Comparison of ENCODE assay signal across 8 cellular contexts in the genomic region with DNA sequence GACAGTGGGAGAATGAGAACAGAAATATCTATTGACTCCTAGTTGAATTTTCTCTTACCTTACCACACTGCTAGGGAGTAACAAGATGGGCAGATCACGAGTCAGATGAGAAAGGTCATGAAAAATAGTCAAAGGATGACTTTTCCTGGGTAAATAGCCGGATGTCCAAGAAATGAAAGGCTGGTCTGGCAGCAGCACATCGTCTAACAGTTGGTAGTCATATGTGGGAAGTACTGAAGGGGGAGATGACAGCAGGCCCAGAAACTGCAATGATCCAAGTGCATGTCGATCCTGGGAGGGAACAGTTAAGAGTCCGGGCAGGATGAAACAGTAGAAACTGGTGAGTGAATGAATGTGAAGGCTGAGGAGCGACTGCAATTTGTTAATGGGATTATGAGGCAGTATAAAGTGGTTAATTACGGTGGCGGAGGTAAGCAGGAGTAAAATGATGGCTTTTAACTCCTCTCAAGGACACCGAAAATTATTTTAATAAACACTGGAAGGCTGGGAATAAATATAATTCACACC. TPM values are rescaled to one million over a fixed set of nuclear protein-coding genes. Genes with fewer than 3 reads are reported as not detected.
DNase-seq lines count a peak whose midpoint lies in the region; ATAC-seq and TF ChIP-seq lines count a peak whose summit lies in the region.

No MANE protein-coding gene starts in this region.

- no peaks in the 10 kb centered on the region for H3K36me3 Mint-ChIP-seq in memory B cell

- H3K4me1 ChIP-seq in SJCRH30 (peaks cover 24% of the 10 kb centered on the region), upper lobe of left lung (peaks cover 23 to 35% (median 29%) of the 10 kb centered on the region in 4 donors)

- peak overlapping the region; percentile 87 for H3K4me3 Mint-ChIP-seq in memory B cell

- H3K4me3 ChIP-seq in SJCRH30, result peak overlapping the region; percentile 97
- peak overlapping the region; percentile 77 to 97 (median 86) for H3K4me3 ChIP-seq in upper lobe of left lung

- WGBS in upper lobe of left lung, 2 donors, result 11 to 14% methylated on average over 9 of the region's 9 CpGs

- no peak for TF ChIP-seq EP300 in upper lobe of left lung (IDR thresholded peaks at IDR 0.05)

- no peaks in the 10 kb centered on the region; the same call in 1 of the 2 replicates for H3K36me3 ChIP-seq in SJCRH30
- no peaks in the 10 kb centered on the region for H3K36me3 ChIP-seq in upper lobe of left lung

- H3K27me3 Mint-ChIP-seq in memory B cell, result no peaks in the 10 kb centered on the region

- no peaks in the 10 kb centered on the region for H3K9me3 ChIP-seq in SJCRH30 (replicated peaks)
- no peaks in the 10 kb centered on the region for H3K9me3 ChIP-seq in upper lobe of left lung

- peak overlapping the region; percentile 88 for H3K27ac Mint-ChIP-seq in memory B cell

- TF ChIP-seq CTCF in upper lobe of left lung (IDR thresholded peaks at IDR 0.05), result peak in 1 of 6 experiments; percentile 5

- H3K27ac ChIP-seq in SJCRH30 (peak overlapping the region; percentile 97), upper lobe of left lung (peak overlapping the region; percentile 96 to 99 (median 98))

- DNase-seq in COR-L47 (lab: John Stamatoyannopoulos, UW), result peak; percentile 17
- DNase-seq in HuH-7 (ENCODE audit: low spot score), result peak; percentile 77
- peak; percentile 50 to 70 for DNase-seq in SJCRH30
- DNase-seq in ecto neural progenitor cell (ENCODE audit: low spot score), result peak; percentile 57
- DNase-seq in memory B cell (ENCODE audit: low spot score in 2 of 2), result no peak
- DNase-seq in upper lobe of left lung, result peak in 1 of 2 donors; percentile 28
- no peak for DNase-seq in DMS153 (lab: John Stamatoyannopoulos, UW)

- peaks cover 16% of the 10 kb centered on the region for H3K4me1 Mint-ChIP-seq in memory B cell

- ATAC-seq in memory B cell (ENCODE audit: low read depth) (no peak), upper lobe of left lung (ENCODE audit: low FRiP score in 2 of 2) (peak in 1 of 2 donors; percentile 59), HG03280 (IDR thresholded peaks at IDR 0.05; ENCODE audit: unreplicated experiment) (no peak)

- no peaks in the 10 kb centered on the region for H3K27me3 ChIP-seq in SJCRH30
- no peaks in the 10 kb centered on the region for H3K27me3 ChIP-seq in upper lobe of left lung

- no peaks in the 10 kb centered on the region for H3K9me3 Mint-ChIP-seq in memory B cell

- TF ChIP-seq POLR2A in upper lobe of left lung (IDR thresholded peaks at IDR 0.05), result no peak

RNA-seq across cellular contexts. Expression of gene ERC1, which starts 1.2 kb away (rescaled TPM):
- total RNA-seq in SJCRH30 (2014; rRNA removed; shearing (Covaris generic)), result 31.5 and 36.1 TPM in 2 replicates
- 100 to 1,000 TPM in 1 of 6 donors, 10 to 100 TPM in 5; 37.7 to 158 (median 60.1) TPM for total RNA-seq in upper lobe of left lung

RNA-seq across cellular contexts. Expression of gene RAD52, which starts 40.3 kb away (rescaled TPM):
- 11.8 and 14.2 TPM in 2 replicates for total RNA-seq in SJCRH30 (2014; rRNA removed; shearing (Covaris generic))
- total RNA-seq in upper lobe of left lung, result 10 to 100 TPM in 5 of 6 donors, 1 to 10 TPM in 1; 8.2 to 59.7 (median 14.9) TPM

Comparison
In these comparisons a context has a peak if more than half of its experiments do, and no peak if none do; other contexts are left out.
1. DNase-seq: peak in COR-L47 (single experiment), HuH-7 (single experiment), SJCRH30 (2 of 2) and ecto neural progenitor cell (single experiment); none in memory B cell (0 of 2) and DMS153 (single experiment).